In genomic region chr1:42866549-42866948, GRCh38 we compare ENCODE assay signal across 8 cellular contexts.
"Had no signal": no experiment of that assay in that cellular context is flagged by ENCODE, and none has a peak within 500 bp of the region (broad histone marks: within the 10 kb centered on the region; RNA-seq: fewer than 3 reads in every experiment).

No MANE protein-coding gene starts in this region.

- H3K4me3 ChIP-seq: GM23248, HAP-1, K562 had no signal

- H3K27ac ChIP-seq: GM23248 had no signal

- DNase-seq: GM23248, GOT3, H7, IMR-90, KG1 had no signal

- H3K36me3 ChIP-seq: HAP-1 had no signal

- H3K4me1 ChIP-seq: HAP-1 had no signal

- H3K9me3 ChIP-seq: HAP-1 had no signal

- FAIRE-seq: HTR-8/SVneo, K562 had no signal
